Comparison of ENCODE assay signal across 1 cellular context in the genomic region with DNA sequence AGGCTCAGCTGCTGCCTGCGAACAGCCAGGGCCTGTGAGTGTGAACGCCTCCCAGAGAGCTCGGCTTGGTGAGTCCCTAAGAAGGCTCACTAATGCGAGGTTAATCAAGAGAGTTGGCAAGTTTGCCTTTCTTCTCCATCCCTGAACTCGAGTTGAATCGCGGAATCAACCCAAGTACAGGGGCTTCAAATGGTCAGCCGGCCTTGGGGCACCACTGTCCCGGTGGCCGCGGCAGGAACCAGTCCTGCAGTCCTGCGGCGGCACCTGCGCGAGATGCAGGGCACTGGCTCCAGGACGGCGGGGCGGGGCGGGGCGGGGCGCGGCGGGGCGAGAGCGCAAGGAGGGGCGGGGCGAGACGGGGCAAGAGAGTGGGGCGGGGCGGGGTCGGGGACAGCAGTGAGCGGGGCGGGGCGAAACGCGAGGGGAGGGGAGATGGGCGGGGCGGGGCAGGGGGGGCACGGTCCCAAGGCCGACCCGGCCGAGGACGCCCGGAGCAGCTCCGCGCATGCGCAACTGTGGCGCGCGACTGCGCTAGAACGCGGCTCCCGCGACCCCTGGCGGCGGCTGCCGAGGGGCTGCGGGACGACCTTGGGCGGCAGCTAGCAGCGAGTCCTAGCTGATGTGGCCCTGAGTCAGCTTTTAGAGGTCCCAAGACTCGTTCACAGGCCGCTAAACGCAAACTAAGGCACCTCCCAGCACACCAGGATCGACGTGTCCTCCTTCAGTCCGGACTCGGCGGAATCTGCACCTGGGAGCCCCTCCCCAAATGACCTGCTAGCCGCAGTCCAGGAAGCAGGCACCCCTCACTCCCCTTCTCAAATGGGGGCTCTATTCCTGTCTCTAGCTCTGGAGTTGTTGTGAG.
TF ChIP-seq lines count a peak whose summit lies in the region.

No MANE protein-coding gene starts in this region.

TF ChIP-seq in GM23338, 12 proteins besides CTCF, POLR2A, EP300 and RAD21 (continued from another document):
- TF ChIP-seq, protein P1, sequence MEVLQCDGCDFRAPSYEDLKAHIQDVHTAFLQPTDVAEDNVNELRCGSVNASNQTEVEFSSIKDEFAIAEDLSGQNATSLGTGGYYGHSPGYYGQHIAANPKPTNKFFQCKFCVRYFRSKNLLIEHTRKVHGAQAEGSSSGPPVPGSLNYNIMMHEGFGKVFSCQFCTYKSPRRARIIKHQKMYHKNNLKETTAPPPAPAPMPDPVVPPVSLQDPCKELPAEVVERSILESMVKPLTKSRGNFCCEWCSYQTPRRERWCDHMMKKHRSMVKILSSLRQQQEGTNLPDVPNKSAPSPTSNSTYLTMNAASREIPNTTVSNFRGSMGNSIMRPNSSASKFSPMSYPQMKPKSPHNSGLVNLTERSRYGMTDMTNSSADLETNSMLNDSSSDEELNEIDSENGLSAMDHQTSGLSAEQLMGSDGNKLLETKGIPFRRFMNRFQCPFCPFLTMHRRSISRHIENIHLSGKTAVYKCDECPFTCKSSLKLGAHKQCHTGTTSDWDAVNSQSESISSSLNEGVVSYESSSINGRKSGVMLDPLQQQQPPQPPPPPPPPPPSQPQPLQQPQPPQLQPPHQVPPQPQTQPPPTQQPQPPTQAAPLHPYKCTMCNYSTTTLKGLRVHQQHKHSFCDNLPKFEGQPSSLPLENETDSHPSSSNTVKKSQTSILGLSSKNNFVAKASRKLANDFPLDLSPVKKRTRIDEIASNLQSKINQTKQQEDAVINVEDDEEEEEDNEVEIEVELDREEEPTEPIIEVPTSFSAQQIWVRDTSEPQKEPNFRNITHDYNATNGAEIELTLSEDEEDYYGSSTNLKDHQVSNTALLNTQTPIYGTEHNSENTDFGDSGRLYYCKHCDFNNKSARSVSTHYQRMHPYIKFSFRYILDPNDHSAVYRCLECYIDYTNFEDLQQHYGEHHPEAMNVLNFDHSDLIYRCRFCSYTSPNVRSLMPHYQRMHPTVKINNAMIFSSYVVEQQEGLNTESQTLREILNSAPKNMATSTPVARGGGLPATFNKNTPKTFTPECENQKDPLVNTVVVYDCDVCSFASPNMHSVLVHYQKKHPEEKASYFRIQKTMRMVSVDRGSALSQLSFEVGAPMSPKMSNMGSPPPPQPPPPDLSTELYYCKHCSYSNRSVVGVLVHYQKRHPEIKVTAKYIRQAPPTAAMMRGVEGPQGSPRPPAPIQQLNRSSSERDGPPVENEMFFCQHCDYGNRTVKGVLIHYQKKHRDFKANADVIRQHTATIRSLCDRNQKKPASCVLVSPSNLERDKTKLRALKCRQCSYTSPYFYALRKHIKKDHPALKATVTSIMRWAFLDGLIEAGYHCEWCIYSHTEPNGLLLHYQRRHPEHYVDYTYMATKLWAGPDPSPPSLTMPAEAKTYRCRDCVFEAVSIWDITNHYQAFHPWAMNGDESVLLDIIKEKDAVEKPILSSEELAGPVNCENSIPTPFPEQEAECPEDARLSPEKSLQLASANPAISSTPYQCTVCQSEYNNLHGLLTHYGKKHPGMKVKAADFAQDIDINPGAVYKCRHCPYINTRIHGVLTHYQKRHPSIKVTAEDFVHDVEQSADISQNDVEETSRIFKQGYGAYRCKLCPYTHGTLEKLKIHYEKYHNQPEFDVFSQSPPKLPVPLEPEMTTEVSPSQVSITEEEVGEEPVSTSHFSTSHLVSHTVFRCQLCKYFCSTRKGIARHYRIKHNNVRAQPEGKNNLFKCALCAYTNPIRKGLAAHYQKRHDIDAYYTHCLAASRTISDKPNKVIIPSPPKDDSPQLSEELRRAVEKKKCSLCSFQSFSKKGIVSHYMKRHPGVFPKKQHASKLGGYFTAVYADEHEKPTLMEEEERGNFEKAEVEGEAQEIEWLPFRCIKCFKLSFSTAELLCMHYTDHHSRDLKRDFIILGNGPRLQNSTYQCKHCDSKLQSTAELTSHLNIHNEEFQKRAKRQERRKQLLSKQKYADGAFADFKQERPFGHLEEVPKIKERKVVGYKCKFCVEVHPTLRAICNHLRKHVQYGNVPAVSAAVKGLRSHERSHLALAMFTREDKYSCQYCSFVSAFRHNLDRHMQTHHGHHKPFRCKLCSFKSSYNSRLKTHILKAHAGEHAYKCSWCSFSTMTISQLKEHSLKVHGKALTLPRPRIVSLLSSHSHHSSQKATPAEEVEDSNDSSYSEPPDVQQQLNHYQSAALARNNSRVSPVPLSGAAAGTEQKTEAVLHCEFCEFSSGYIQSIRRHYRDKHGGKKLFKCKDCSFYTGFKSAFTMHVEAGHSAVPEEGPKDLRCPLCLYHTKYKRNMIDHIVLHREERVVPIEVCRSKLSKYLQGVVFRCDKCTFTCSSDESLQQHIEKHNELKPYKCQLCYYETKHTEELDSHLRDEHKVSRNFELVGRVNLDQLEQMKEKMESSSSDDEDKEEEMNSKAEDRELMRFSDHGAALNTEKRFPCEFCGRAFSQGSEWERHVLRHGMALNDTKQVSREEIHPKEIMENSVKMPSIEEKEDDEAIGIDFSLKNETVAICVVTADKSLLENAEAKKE (CRISPR knock-in tag; IDR thresholded peaks at IDR 0.05), result no peak
- no peak for TF ChIP-seq STAT1 (IDR thresholded peaks at IDR 0.05; ENCODE audit: unreplicated experiment)
- TF ChIP-seq EZH2phosphoT487 (IDR thresholded peaks at IDR 0.05; ENCODE audit: unreplicated experiment), result no peak
- TF ChIP-seq EZH2 (IDR thresholded peaks at IDR 0.05; ENCODE audit: low read depth, unreplicated experiment), result peak; percentile 26
